1 cellular context compared by ENCODE assay signal in genomic region chr3:145939431-145939830, GRCh38.
TF ChIP-seq lines count a peak whose summit lies in the region.

No MANE protein-coding gene starts in this region.

TF ChIP-seq in GM12878, 131 proteins besides CTCF, POLR2A, EP300 and RAD21 (continued from another document):
- TF ChIP-seq ZBTB4 (CRISPR knock-in tag; IDR thresholded peaks at IDR 0.05) (no peak), BCLAF1 (IDR thresholded peaks at IDR 0.05) (no peak), PML (IDR thresholded peaks at IDR 0.05; ENCODE audit: low read length) (no peak), ZNF24 (IDR thresholded peaks at IDR 0.05) (no peak), NR2F1 (conservative IDR thresholded peaks at IDR 0.05) (no peak), CBFB (IDR thresholded peaks at IDR 0.05; ENCODE audit: low read depth) (no peak), RUNX3 (IDR thresholded peaks at IDR 0.05; ENCODE audit: low read length) (no peak), ZZZ3 (IDR thresholded peaks at IDR 0.05; ENCODE audit: control insufficient read depth, insufficient read length, low read depth) (no peak), HDGF (IDR thresholded peaks at IDR 0.05) (no peak), FOXK2 (IDR thresholded peaks at IDR 0.05) (no peak), CREB1 (IDR thresholded peaks at IDR 0.05; ENCODE audit: low read depth) (no peak), ZNF217 (IDR thresholded peaks at IDR 0.05) (no peak)
- TF ChIP-seq, protein P1, sequence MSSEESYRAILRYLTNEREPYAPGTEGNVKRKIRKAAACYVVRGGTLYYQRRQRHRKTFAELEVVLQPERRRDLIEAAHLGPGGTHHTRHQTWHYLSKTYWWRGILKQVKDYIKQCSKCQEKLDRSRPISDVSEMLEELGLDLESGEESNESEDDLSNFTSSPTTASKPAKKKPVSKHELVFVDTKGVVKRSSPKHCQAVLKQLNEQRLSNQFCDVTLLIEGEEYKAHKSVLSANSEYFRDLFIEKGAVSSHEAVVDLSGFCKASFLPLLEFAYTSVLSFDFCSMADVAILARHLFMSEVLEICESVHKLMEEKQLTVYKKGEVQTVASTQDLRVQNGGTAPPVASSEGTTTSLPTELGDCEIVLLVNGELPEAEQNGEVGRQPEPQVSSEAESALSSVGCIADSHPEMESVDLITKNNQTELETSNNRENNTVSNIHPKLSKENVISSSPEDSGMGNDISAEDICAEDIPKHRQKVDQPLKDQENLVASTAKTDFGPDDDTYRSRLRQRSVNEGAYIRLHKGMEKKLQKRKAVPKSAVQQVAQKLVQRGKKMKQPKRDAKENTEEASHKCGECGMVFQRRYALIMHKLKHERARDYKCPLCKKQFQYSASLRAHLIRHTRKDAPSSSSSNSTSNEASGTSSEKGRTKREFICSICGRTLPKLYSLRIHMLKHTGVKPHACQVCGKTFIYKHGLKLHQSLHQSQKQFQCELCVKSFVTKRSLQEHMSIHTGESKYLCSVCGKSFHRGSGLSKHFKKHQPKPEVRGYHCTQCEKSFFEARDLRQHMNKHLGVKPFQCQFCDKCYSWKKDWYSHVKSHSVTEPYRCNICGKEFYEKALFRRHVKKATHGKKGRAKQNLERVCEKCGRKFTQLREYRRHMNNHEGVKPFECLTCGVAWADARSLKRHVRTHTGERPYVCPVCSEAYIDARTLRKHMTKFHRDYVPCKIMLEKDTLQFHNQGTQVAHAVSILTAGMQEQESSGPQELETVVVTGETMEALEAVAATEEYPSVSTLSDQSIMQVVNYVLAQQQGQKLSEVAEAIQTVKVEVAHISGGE (CRISPR knock-in tag; IDR thresholded peaks at IDR 0.05): no peak
